In the genomic region with DNA sequence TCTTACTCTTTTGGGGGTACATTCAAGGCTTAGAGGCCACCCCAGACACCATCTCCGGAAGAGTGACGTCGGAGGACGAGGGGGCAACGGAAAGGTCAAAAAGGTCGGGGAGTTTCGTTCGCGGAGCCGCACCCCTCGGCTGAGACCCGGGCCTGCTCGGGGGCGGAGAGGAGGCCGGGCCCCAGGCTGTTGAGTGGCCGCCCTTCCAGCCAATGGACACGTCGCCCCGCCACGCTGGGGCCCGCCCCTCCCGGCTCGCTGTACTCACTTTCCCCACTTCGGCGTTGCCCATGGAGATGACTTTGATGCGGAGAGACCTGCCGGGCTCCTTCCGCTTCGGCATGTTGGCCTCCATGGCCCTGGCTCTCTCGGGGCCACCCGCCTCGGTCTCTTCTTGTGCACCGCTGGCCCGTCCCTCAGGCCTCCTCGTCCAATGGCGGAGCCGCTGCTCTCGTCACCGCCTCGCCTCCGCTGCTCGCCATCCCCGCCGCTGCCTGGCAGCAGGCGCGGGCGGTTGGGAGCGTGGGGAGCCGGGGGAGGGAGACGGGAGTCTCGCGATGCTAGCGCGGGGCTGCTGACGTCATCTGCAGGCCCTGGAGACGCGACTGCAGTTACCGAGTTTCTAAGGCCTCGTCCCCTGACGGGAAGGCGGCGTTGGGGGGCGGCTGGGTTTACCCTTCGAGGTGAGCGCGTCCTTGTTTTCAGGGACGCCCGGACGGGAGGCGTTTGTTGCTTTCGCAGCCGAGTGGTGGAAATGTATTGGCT, we compare ENCODE assay signal across 1 cellular context.
TF ChIP-seq lines count a peak whose summit lies in the region.

Gene DNAJC27, minus strand, starts transcription at position 406 of the 765 bp plus-strand sequence. Its CDS starts 51 bp downstream, at position 355.

TF ChIP-seq in HepG2, 621 proteins besides CTCF, POLR2A, EP300 and RAD21 (continued from another document and continues in another):
- TF ChIP-seq SAP130 (CRISPR knock-in tag; IDR thresholded peaks at IDR 0.05; ENCODE audit: low read depth), result peak; percentile 95
- 0 out of 2 replicates have a peak, but pooled peaks have one; percentile 15 for TF ChIP-seq FOSL1 (CRISPR knock-in tag; IDR thresholded peaks at IDR 0.05; ENCODE audit: borderline replicate concordance)
- TF ChIP-seq, protein P1, sequence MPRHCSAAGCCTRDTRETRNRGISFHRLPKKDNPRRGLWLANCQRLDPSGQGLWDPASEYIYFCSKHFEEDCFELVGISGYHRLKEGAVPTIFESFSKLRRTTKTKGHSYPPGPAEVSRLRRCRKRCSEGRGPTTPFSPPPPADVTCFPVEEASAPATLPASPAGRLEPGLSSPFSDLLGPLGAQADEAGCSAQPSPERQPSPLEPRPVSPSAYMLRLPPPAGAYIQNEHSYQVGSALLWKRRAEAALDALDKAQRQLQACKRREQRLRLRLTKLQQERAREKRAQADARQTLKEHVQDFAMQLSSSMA (CRISPR knock-in tag; IDR thresholded peaks at IDR 0.05), result peak; percentile 87; the same call in 1 of the 2 replicates
- TF ChIP-seq TOPORS (CRISPR knock-in tag; IDR thresholded peaks at IDR 0.05), result peak; percentile 64; the same call in 1 of the 2 replicates
- 0 out of 2 replicates have a peak, but pooled peaks have one; percentile 38 for TF ChIP-seq RBAK (CRISPR knock-in tag; IDR thresholded peaks at IDR 0.05)
- peak; percentile 79; the same call in 1 of the 2 replicates for TF ChIP-seq ZIK1 (CRISPR knock-in tag; IDR thresholded peaks at IDR 0.05; ENCODE audit: borderline replicate concordance, low read depth)
- TF ChIP-seq HDAC1 (CRISPR knock-in tag; IDR thresholded peaks at IDR 0.05), result peak; percentile 52
- TF ChIP-seq ZNF282 (IDR thresholded peaks at IDR 0.05; ENCODE audit: partially characterized antibody), result no peak
- peak; percentile 68 for TF ChIP-seq RXRB (CRISPR knock-in tag; IDR thresholded peaks at IDR 0.05; ENCODE audit: borderline replicate concordance)
- no peak; the same call in 1 of the 2 replicates for TF ChIP-seq GPN1 (CRISPR knock-in tag; IDR thresholded peaks at IDR 0.05; ENCODE audit: borderline replicate concordance)
- no peak for TF ChIP-seq ZNF33A (CRISPR knock-in tag; IDR thresholded peaks at IDR 0.05; ENCODE audit: borderline replicate concordance)
- TF ChIP-seq ZNF558 (CRISPR knock-in tag; IDR thresholded peaks at IDR 0.05; ENCODE audit: borderline replicate concordance), result 0 out of 2 replicates have a peak, but pooled peaks have one; percentile 53
- peak; percentile 86 for TF ChIP-seq ZBTB25 (CRISPR knock-in tag; IDR thresholded peaks at IDR 0.05)
- TF ChIP-seq ZBTB14 (CRISPR knock-in tag; IDR thresholded peaks at IDR 0.05), result no peak
- TF ChIP-seq ZZZ3 (CRISPR knock-in tag; IDR thresholded peaks at IDR 0.05; ENCODE audit: borderline replicate concordance), result peak; percentile 78; the same call in 1 of the 2 replicates
- peak; percentile 89 for TF ChIP-seq MED8 (CRISPR knock-in tag; IDR thresholded peaks at IDR 0.05; ENCODE audit: insufficient replicate concordance)
- TF ChIP-seq SMYD3 (CRISPR knock-in tag; IDR thresholded peaks at IDR 0.05), result peak; percentile 89
- TF ChIP-seq CBX2 (IDR thresholded peaks at IDR 0.05; ENCODE audit: low read depth, low read length), result no peak
- no peak for TF ChIP-seq CBX2 (CRISPR knock-in tag; IDR thresholded peaks at IDR 0.05; ENCODE audit: low read depth)
- 0 out of 2 replicates have a peak, but pooled peaks have one; percentile 68 for TF ChIP-seq RFXANK (CRISPR knock-in tag; IDR thresholded peaks at IDR 0.05)
- TF ChIP-seq MXD4 (CRISPR knock-in tag; IDR thresholded peaks at IDR 0.05), result peak; percentile 88
- no peak for TF ChIP-seq RORA (CRISPR knock-in tag; IDR thresholded peaks at IDR 0.05)
- no peak for TF ChIP-seq ZNF597 (CRISPR knock-in tag; IDR thresholded peaks at IDR 0.05)
- TF ChIP-seq ZMYM2 (CRISPR knock-in tag; IDR thresholded peaks at IDR 0.05), result peak; percentile 73; the same call in 1 of the 2 replicates
- TF ChIP-seq SOX13 (IDR thresholded peaks at IDR 0.05), result 0 out of 2 replicates have a peak, but pooled peaks have one; percentile 4
- TF ChIP-seq SOX13 (CRISPR knock-in tag; conservative IDR thresholded peaks at IDR 0.05 in 1 of 2, IDR thresholded peaks at IDR 0.05 in 1 of 2), result peak in 1 of 2 experiments; percentile 53; a peak in 2 of 4 replicates
- 0 out of 2 replicates have a peak, but pooled peaks have one; percentile 49 for TF ChIP-seq ZNF761 (CRISPR knock-in tag; conservative IDR thresholded peaks at IDR 0.05)
- TF ChIP-seq SIX1 (CRISPR knock-in tag; IDR thresholded peaks at IDR 0.05; ENCODE audit: borderline replicate concordance), result peak; percentile 30; the same call in 1 of the 2 replicates
- 0 out of 2 replicates have a peak, but pooled peaks have one; percentile 23 for TF ChIP-seq ZNF879 (CRISPR knock-in tag; IDR thresholded peaks at IDR 0.05)
- peak; percentile 92 for TF ChIP-seq ASH2L (IDR thresholded peaks at IDR 0.05; ENCODE audit: insufficient read length, low read depth, low read length)
- TF ChIP-seq SIN3A (IDR thresholded peaks at IDR 0.05; ENCODE audit: borderline replicate concordance, low read depth, low read length), result peak; percentile 97
- TF ChIP-seq ZSCAN9 (CRISPR knock-in tag; IDR thresholded peaks at IDR 0.05; ENCODE audit: borderline replicate concordance), result peak; percentile 91; the same call in 1 of the 2 replicates
- peak; percentile 0; the same call in 1 of the 2 replicates for TF ChIP-seq ZFP37 (CRISPR knock-in tag; IDR thresholded peaks at IDR 0.05; ENCODE audit: borderline replicate concordance)
- no peak for TF ChIP-seq SETDB1 (CRISPR knock-in tag; IDR thresholded peaks at IDR 0.05; ENCODE audit: borderline replicate concordance)
- TF ChIP-seq ZNF839 (CRISPR knock-in tag; IDR thresholded peaks at IDR 0.05; ENCODE audit: borderline replicate concordance), result peak; percentile 65; the same call in 1 of the 2 replicates
- TF ChIP-seq BRF2 (CRISPR knock-in tag; IDR thresholded peaks at IDR 0.05), result peak; percentile 78; the same call in 1 of the 2 replicates
- no peak for TF ChIP-seq AHR (CRISPR knock-in tag; IDR thresholded peaks at IDR 0.05)
- no peak for TF ChIP-seq CEBPZ (IDR thresholded peaks at IDR 0.05; ENCODE audit: low read length)
- TF ChIP-seq IKZF5 (CRISPR knock-in tag; IDR thresholded peaks at IDR 0.05), result no peak; the same call in none of the 2 replicates
- TF ChIP-seq FUBP1 (CRISPR knock-in tag; IDR thresholded peaks at IDR 0.05; ENCODE audit: borderline replicate concordance), result no peak
- 0 out of 2 replicates have a peak, but pooled peaks have one; percentile 26 for TF ChIP-seq ZNF468 (CRISPR knock-in tag; IDR thresholded peaks at IDR 0.05)
- TF ChIP-seq ZNF326 (CRISPR knock-in tag; IDR thresholded peaks at IDR 0.05; ENCODE audit: borderline replicate concordance), result no peak
- TF ChIP-seq ZNF644 (CRISPR knock-in tag; IDR thresholded peaks at IDR 0.05; ENCODE audit: low read depth), result peak; percentile 54; the same call in 1 of the 2 replicates
- peak; percentile 94 for TF ChIP-seq KMT2A (CRISPR knock-in tag; IDR thresholded peaks at IDR 0.05)
- 0 out of 2 replicates have a peak, but pooled peaks have one; percentile 63 for TF ChIP-seq LRRFIP1 (CRISPR knock-in tag; conservative IDR thresholded peaks at IDR 0.05)
